8 cellular contexts compared by ENCODE assay signal in the genomic region with DNA sequence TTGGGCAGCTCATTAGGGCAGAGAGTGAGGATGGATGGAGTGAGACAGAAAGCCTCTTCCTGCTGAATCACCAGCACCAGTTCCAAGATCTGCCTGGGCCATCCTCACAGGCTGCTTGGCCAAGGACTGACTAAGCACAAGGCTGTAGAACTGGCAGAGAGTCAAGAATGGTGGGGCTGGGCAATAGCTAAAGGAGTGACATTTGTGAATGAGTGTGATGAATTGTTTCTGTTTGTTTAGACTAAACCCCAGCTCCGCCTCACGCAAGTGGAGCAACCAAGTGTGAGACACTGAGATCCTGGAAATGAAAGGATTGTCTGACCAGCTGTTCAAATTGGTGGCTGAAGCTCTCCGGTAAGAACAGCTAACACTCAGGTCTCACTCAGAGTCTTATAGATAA. TPM values are rescaled to one million over a fixed set of nuclear protein-coding genes. Genes with fewer than 3 reads are reported as not detected.
DNase-seq lines count a peak whose midpoint lies in the region; ATAC-seq and TF ChIP-seq lines count a peak whose summit lies in the region.

No MANE protein-coding gene starts in this region.

- H3K4me2 ChIP-seq in smooth muscle cell, result peak overlapping the region; percentile 33

- 38% methylated on average over 3 of the region's 3 CpGs for WGBS in smooth muscle cell (ENCODE audit: low lambda C conversion rate)

- TF ChIP-seq CTCF in cardiac muscle cell (IDR thresholded peaks at IDR 0.05; ENCODE audit: low read depth, low read length), result no peak
- no peak for TF ChIP-seq CTCF in smooth muscle cell (IDR thresholded peaks at IDR 0.05; ENCODE audit: borderline replicate concordance, insufficient read depth, poor library complexity, severe bottlenecking)

- DNase-seq in HT-29 (ENCODE audit: low spot score) (peak; percentile 92), SHP77 (lab: John Stamatoyannopoulos, UW) (peak; percentile 94 to 95), cardiac muscle cell (ENCODE audit: low read depth in 1 of 2, low spot score in 1 of 2) (peak; percentile 91 to 98), smooth muscle cell (lab: John Stamatoyannopoulos, UW; ENCODE audit: unreplicated experiment) (peak; percentile 12)
- no peak for DNase-seq in activated effector memory CD4-positive, alpha-beta T cell treated with anti-CD3 and anti-CD28 coated beads, Interleukin-2, amount 50 U/mL, for 16 hours
- no peak for DNase-seq in activated CD4-positive, CD25-positive, alpha-beta regulatory T cell (lab: John Stamatoyannopoulos, UW)

- no peaks in the 10 kb centered on the region for H4K20me1 ChIP-seq in smooth muscle cell (ENCODE audit: low read depth)

- H3K36me3 ChIP-seq in cardiac muscle cell (no peaks in the 10 kb centered on the region), smooth muscle cell (ENCODE audit: low read depth) (no peaks in the 10 kb centered on the region)

- H3K4me1 ChIP-seq in cardiac muscle cell (ENCODE audit: low read depth) (peaks cover 54% of the 10 kb centered on the region), smooth muscle cell (ENCODE audit: low read depth) (no peaks in the 10 kb centered on the region)

- H3K9ac ChIP-seq in smooth muscle cell (ENCODE audit: low read depth), result no peak overlapping the region

- H3F3A ChIP-seq in smooth muscle cell (ENCODE audit: low read depth), result no peaks in the 10 kb centered on the region

- H3K9me3 ChIP-seq in cardiac muscle cell (ENCODE audit: low read depth), result no peaks in the 10 kb centered on the region
- no peaks in the 10 kb centered on the region for H3K9me3 ChIP-seq in smooth muscle cell (replicated peaks; ENCODE audit: low read depth)

- H3K4me3 ChIP-seq in cardiac muscle cell (no peak overlapping the region), smooth muscle cell (no peak overlapping the region)

- no peak for ATAC-seq in HG03460 (IDR thresholded peaks at IDR 0.05; ENCODE audit: unreplicated experiment)
- ATAC-seq in activated CD4-positive, CD25-positive, alpha-beta regulatory T cell treated with anti-CD3 and anti-CD28 coated beads, Interleukin-2, amount 50 U/mL, for 24 hours, result no peak

- H2AFZ ChIP-seq in smooth muscle cell (ENCODE audit: low read depth), result no peak overlapping the region

- H3K27me3 ChIP-seq in cardiac muscle cell (no peaks in the 10 kb centered on the region), smooth muscle cell (ENCODE audit: low read depth) (no peaks in the 10 kb centered on the region)

- H3K27ac ChIP-seq in cardiac muscle cell (peak overlapping the region; percentile 75), smooth muscle cell (ENCODE audit: low read depth) (peak overlapping the region; percentile 11)

- no peaks in the 10 kb centered on the region for H3K79me2 ChIP-seq in smooth muscle cell (ENCODE audit: low read depth)

RNA-seq across cellular contexts. Expression of a gene that starts 38.6 kb away (rescaled TPM):
- not detected in 2 replicates for total RNA-seq in HT-29 (2014; rRNA removed; shearing (Covaris generic))
- total RNA-seq in cardiac muscle cell, result 8.9 and 20.6 TPM in 2 replicates
- polyA plus RNA-seq in cardiac muscle cell, result 11.5 and 26.1 TPM in 2 replicates
- 0.72 TPM in 1 of 2 replicates, not detected in the other for total RNA-seq in smooth muscle cell
- polyA plus RNA-seq in smooth muscle cell, result not detected in 2 replicates

RNA-seq across cellular contexts. Expression of a gene that starts 44.8 kb away (rescaled TPM):
- total RNA-seq in HT-29 (2014; rRNA removed; shearing (Covaris generic)), result not detected in 2 replicates
- total RNA-seq in cardiac muscle cell (15.3 and 34.2 TPM in 2 replicates), smooth muscle cell (0.04 TPM in 1 of 2 replicates, not detected in the other)
- polyA plus RNA-seq in cardiac muscle cell (9.3 and 18.4 TPM in 2 replicates), smooth muscle cell (not detected in 2 replicates)

Comparison
In these comparisons a context has a peak if more than half of its experiments do, and no peak if none do; other contexts are left out.
1. DNase-seq: peak in HT-29 (single experiment), SHP77 (2 of 2), cardiac muscle cell (2 of 2) and smooth muscle cell (single experiment); none in activated effector memory CD4-positive, alpha-beta T cell treated with anti-CD3 and anti-CD28 coated beads, Interleukin-2, amount 50 U/mL, for 16 hours (single experiment) and activated CD4-positive, CD25-positive, alpha-beta regulatory T cell (0 of 4).
2. RNA of a gene that starts 44.8 kb away (total RNA-seq): 15.3 to 34.2 TPM in cardiac muscle cell; 0.04 TPM in smooth muscle cell and not detected in HT-29; every median in the first group is over 10 times any median in the second.